In the genomic region with DNA sequence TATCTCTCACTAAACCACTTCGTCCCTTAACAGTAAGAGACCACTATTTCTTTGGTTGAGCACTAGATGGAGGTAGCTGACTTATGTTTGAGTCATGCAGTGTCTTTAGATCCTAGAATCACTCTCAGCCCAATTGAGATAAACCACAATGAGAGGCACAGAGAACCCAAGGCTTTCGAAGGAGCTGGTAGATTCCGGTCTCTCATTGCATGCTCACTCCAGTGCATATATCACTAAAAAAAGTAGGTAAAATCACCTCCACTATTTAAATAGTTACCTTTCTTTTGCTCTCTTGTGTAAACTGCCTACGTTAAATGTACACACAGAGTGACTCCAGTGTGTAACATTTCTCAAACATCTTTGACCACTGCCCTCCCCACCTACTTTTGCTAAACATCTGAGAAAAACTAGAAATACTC, we compare ENCODE assay signal across 2 cellular contexts.
TF ChIP-seq lines count a peak whose summit lies in the region.

No MANE protein-coding gene starts in this region.

TF ChIP-seq in GM12878, 131 proteins besides CTCF, POLR2A, EP300 and RAD21:
- TF ChIP-seq POLR2AphosphoS2 (IDR thresholded peaks at IDR 0.05; ENCODE audit: low read depth, low read length), result no peak
- TF ChIP-seq, protein P1, sequence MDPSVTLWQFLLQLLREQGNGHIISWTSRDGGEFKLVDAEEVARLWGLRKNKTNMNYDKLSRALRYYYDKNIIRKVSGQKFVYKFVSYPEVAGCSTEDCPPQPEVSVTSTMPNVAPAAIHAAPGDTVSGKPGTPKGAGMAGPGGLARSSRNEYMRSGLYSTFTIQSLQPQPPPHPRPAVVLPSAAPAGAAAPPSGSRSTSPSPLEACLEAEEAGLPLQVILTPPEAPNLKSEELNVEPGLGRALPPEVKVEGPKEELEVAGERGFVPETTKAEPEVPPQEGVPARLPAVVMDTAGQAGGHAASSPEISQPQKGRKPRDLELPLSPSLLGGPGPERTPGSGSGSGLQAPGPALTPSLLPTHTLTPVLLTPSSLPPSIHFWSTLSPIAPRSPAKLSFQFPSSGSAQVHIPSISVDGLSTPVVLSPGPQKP (IDR thresholded peaks at IDR 0.05; ENCODE audit: low read depth, low read length), result no peak
- no peak for TF ChIP-seq BHLHE40 (IDR thresholded peaks at IDR 0.05; ENCODE audit: borderline replicate concordance in 1 of 2, low read depth in 2 of 2, low read length in 1 of 2)
- TF ChIP-seq, protein P2, sequence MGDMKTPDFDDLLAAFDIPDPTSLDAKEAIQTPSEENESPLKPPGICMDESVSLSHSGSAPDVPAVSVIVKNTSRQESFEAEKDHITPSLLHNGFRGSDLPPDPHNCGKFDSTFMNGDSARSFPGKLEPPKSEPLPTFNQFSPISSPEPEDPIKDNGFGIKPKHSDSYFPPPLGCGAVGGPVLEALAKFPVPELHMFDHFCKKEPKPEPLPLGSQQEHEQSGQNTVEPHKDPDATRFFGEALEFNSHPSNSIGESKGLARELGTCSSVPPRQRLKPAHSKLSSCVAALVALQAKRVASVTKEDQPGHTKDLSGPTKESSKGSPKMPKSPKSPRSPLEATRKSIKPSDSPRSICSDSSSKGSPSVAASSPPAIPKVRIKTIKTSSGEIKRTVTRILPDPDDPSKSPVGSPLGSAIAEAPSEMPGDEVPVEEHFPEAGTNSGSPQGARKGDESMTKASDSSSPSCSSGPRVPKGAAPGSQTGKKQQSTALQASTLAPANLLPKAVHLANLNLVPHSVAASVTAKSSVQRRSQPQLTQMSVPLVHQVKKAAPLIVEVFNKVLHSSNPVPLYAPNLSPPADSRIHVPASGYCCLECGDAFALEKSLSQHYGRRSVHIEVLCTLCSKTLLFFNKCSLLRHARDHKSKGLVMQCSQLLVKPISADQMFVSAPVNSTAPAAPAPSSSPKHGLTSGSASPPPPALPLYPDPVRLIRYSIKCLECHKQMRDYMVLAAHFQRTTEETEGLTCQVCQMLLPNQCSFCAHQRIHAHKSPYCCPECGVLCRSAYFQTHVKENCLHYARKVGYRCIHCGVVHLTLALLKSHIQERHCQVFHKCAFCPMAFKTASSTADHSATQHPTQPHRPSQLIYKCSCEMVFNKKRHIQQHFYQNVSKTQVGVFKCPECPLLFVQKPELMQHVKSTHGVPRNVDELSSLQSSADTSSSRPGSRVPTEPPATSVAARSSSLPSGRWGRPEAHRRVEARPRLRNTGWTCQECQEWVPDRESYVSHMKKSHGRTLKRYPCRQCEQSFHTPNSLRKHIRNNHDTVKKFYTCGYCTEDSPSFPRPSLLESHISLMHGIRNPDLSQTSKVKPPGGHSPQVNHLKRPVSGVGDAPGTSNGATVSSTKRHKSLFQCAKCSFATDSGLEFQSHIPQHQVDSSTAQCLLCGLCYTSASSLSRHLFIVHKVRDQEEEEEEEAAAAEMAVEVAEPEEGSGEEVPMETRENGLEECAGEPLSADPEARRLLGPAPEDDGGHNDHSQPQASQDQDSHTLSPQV (IDR thresholded peaks at IDR 0.05), result no peak
- no peak for TF ChIP-seq NFIC (IDR thresholded peaks at IDR 0.05; ENCODE audit: low read depth, low read length)
- no peak for TF ChIP-seq SMAD1 (IDR thresholded peaks at IDR 0.05; ENCODE audit: low read depth, partially characterized antibody)
- no peak for TF ChIP-seq STAT3 (IDR thresholded peaks at IDR 0.05; ENCODE audit: low read depth, low read length)
- no peak for TF ChIP-seq CHD1 (IDR thresholded peaks at IDR 0.05; ENCODE audit: low read depth, low read length)
- TF ChIP-seq ZNF274 (IDR thresholded peaks at IDR 0.05; ENCODE audit: insufficient read depth, insufficient read length), result no peak
- TF ChIP-seq YBX1 (IDR thresholded peaks at IDR 0.05), result no peak
TF ChIP-seq in GM12878: peak in this region for 0.

TF ChIP-seq in liver, 16 proteins besides CTCF, POLR2A, EP300 and RAD21:
- TF ChIP-seq FOXA2 (IDR thresholded peaks at IDR 0.05) (no peak), SP1 (IDR thresholded peaks at IDR 0.05) (no peak), YY1 (IDR thresholded peaks at IDR 0.05) (peak; percentile 13)
- TF ChIP-seq, protein P3, sequence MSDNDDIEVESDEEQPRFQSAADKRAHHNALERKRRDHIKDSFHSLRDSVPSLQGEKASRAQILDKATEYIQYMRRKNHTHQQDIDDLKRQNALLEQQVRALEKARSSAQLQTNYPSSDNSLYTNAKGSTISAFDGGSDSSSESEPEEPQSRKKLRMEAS (IDR thresholded peaks at IDR 0.05), result no peak
- TF ChIP-seq, protein P4, sequence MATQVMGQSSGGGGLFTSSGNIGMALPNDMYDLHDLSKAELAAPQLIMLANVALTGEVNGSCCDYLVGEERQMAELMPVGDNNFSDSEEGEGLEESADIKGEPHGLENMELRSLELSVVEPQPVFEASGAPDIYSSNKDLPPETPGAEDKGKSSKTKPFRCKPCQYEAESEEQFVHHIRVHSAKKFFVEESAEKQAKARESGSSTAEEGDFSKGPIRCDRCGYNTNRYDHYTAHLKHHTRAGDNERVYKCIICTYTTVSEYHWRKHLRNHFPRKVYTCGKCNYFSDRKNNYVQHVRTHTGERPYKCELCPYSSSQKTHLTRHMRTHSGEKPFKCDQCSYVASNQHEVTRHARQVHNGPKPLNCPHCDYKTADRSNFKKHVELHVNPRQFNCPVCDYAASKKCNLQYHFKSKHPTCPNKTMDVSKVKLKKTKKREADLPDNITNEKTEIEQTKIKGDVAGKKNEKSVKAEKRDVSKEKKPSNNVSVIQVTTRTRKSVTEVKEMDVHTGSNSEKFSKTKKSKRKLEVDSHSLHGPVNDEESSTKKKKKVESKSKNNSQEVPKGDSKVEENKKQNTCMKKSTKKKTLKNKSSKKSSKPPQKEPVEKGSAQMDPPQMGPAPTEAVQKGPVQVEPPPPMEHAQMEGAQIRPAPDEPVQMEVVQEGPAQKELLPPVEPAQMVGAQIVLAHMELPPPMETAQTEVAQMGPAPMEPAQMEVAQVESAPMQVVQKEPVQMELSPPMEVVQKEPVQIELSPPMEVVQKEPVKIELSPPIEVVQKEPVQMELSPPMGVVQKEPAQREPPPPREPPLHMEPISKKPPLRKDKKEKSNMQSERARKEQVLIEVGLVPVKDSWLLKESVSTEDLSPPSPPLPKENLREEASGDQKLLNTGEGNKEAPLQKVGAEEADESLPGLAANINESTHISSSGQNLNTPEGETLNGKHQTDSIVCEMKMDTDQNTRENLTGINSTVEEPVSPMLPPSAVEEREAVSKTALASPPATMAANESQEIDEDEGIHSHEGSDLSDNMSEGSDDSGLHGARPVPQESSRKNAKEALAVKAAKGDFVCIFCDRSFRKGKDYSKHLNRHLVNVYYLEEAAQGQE (IDR thresholded peaks at IDR 0.05), result no peak
